In genomic region chr22:49568751-49569285, GRCh38 we compare ENCODE assay signal across 16 cellular contexts.
"Had no signal": no experiment of that assay in that cellular context is flagged by ENCODE, and none has a peak within 500 bp of the region (broad histone marks: within the 10 kb centered on the region; RNA-seq: fewer than 3 reads in every experiment).

No MANE protein-coding gene starts in this region.

- H3K36me3 Mint-ChIP-seq: activated CD8-positive, alpha-beta memory T cell treated with anti-CD3 and anti-CD28 coated beads, Interleukin-2, amount 10 ng/mL, durations not matched to agents 7 days and 5 days had no signal

- DNase-seq: activated CD4-positive, CD25-positive, alpha-beta regulatory T cell; activated CD8-positive, alpha-beta memory T cell treated with anti-CD3 and anti-CD28 coated beads, Interleukin-2, amount 10 ng/mL, durations not matched to agents 7 days and 5 days; activated T-cell treated with anti-CD3 and anti-CD28 coated beads, Interleukin-2, amount 50 U/mL, for 4 hours; central memory CD4-positive, alpha-beta T cell; cortex of kidney; effector CD8-positive, alpha-beta T cell; heart right ventricle; occipital lobe; SK-N-SH; stimulated activated CD4-positive, alpha-beta T cell treated with anti-CD3 and anti-CD28 coated beads, Interleukin-15, amount 100 ng/mL, for 24 hours; stimulated activated CD4-positive, alpha-beta T cell treated with anti-CD3 and anti-CD28 coated beads, Interleukin-4, amount 100 ng/mL, for 24 hours had no signal

- H3K27me3 ChIP-seq: gastrocnemius medialis had no signal

- H3K4me3 ChIP-seq: gastrocnemius medialis, heart right ventricle had no signal

- H3K4me1 ChIP-seq: gastrocnemius medialis, heart right ventricle had no signal

- H3K4me2 ChIP-seq: SK-N-SH had no signal

- H3K27ac ChIP-seq: gastrocnemius medialis, heart right ventricle had no signal

- H3K27me3 Mint-ChIP-seq: activated CD8-positive, alpha-beta memory T cell treated with anti-CD3 and anti-CD28 coated beads, Interleukin-2, amount 10 ng/mL, durations not matched to agents 7 days and 5 days; naive thymus-derived CD4-positive, alpha-beta T cell; stimulated activated naive CD8-positive, alpha-beta T cell treated with anti-CD3 and anti-CD28 coated beads, Interleukin-15, Interleukin-2, amounts not matched to agents 100 ng/mL and 50 ng/mL, for 24 hours had no signal

- H3K36me3 ChIP-seq: gastrocnemius medialis, heart right ventricle had no signal

- H3K9ac ChIP-seq: SK-N-SH had no signal

- H3K4me1 Mint-ChIP-seq: activated CD8-positive, alpha-beta memory T cell treated with anti-CD3 and anti-CD28 coated beads, Interleukin-2, amount 10 ng/mL, durations not matched to agents 7 days and 5 days had no signal

- H3K9me3 Mint-ChIP-seq: activated T-cell treated with anti-CD3 and anti-CD28 coated beads, Interleukin-2, amount 50 U/mL, for 4 hours; naive thymus-derived CD4-positive, alpha-beta T cell; stimulated activated naive CD8-positive, alpha-beta T cell treated with anti-CD3 and anti-CD28 coated beads, Interleukin-15, Interleukin-2, amounts not matched to agents 100 ng/mL and 50 ng/mL, for 24 hours; T-helper 1 cell treated with Interleukin-12 subunit alpha and Interleukin-12 subunit beta and Interleukin-4 antibody, amounts not matched to agents 30 μg/mL and 1 μg/mL, for 36 hours had no signal

- H3K27ac Mint-ChIP-seq: activated CD8-positive, alpha-beta memory T cell treated with anti-CD3 and anti-CD28 coated beads, Interleukin-2, amount 10 ng/mL, durations not matched to agents 7 days and 5 days; naive thymus-derived CD4-positive, alpha-beta T cell; stimulated activated naive CD8-positive, alpha-beta T cell treated with anti-CD3 and anti-CD28 coated beads, Interleukin-15, Interleukin-2, amounts not matched to agents 100 ng/mL and 50 ng/mL, for 24 hours; T-helper 1 cell treated with Interleukin-12 subunit alpha and Interleukin-12 subunit beta and Interleukin-4 antibody, amounts not matched to agents 30 μg/mL and 1 μg/mL, for 36 hours had no signal

- H3K9me3 ChIP-seq: gastrocnemius medialis, heart right ventricle, SK-N-SH had no signal

- H3K4me3 Mint-ChIP-seq: activated CD8-positive, alpha-beta memory T cell treated with anti-CD3 and anti-CD28 coated beads, Interleukin-2, amount 10 ng/mL, durations not matched to agents 7 days and 5 days; activated T-cell treated with anti-CD3 and anti-CD28 coated beads, Interleukin-2, amount 50 U/mL, for 4 hours; naive thymus-derived CD4-positive, alpha-beta T cell; stimulated activated naive CD8-positive, alpha-beta T cell treated with anti-CD3 and anti-CD28 coated beads, Interleukin-15, Interleukin-2, amounts not matched to agents 100 ng/mL and 50 ng/mL, for 24 hours; T-helper 1 cell treated with Interleukin-12 subunit alpha and Interleukin-12 subunit beta and Interleukin-4 antibody, amounts not matched to agents 30 μg/mL and 1 μg/mL, for 36 hours had no signal

- FAIRE-seq: urothelium cell line had no signal

- ATAC-seq: activated CD8-positive, alpha-beta memory T cell treated with anti-CD3 and anti-CD28 coated beads, Interleukin-2, amount 10 ng/mL, durations not matched to agents 7 days and 5 days; activated T-cell treated with anti-CD3 and anti-CD28 coated beads, Interleukin-2, amount 50 U/mL, for 4 hours; gastrocnemius medialis; naive thymus-derived CD4-positive, alpha-beta T cell had no signal
